10 cellular contexts compared by ENCODE assay signal in genomic region chr3:13932578-13933295, GRCh38. TPM values are rescaled to one million over a fixed set of nuclear protein-coding genes. Genes with fewer than 3 reads are reported as not detected.
A peak's percentile ranks its signal among the peaks of the same experiment; 100 is the strongest.
DNase-seq lines count a peak whose midpoint lies in the region; ATAC-seq and TF ChIP-seq lines count a peak whose summit lies in the region.
"Had no signal": no experiment of that assay in that cellular context is flagged by ENCODE, and none has a peak within 500 bp of the region (broad histone marks: within the 10 kb centered on the region; RNA-seq: fewer than 3 reads in every experiment).

No MANE protein-coding gene starts in this region.

- in situ Hi-C loops in ACHN (cut with HindIII; ENCODE audit: low pct_ligation_motif_present, low pct_unique_long_range_greater_than_20kb, low sequenced_read_pairs): no loop called here

- TF ChIP-seq CTCF in SK-N-SH (IDR thresholded peaks at IDR 0.05): no peak

- H3K4me1 ChIP-seq in SK-N-SH (ENCODE audit: control insufficient read depth in 1 of 2, insufficient read depth in 2 of 2, low read depth in 1 of 2, low read length in 1 of 2): peaks cover 0 to 4% of the 10 kb centered on the region in 2 experiments; a peak in 1 of 4 replicates

- H4K20me1 ChIP-seq in SK-N-SH (ENCODE audit: insufficient read depth): no peaks in the 10 kb centered on the region

- no peaks in the 10 kb centered on the region for H3K9me3 ChIP-seq in SK-N-SH

- no peaks in the 10 kb centered on the region for H3K79me2 ChIP-seq in SK-N-SH (ENCODE audit: insufficient read depth)

- H3F3A ChIP-seq in SK-N-SH (replicated peaks; ENCODE audit: insufficient read depth): no peaks in the 10 kb centered on the region

- no peak overlapping the region for H3K9ac ChIP-seq in SK-N-SH

- no peak overlapping the region for H2AFZ ChIP-seq in SK-N-SH (ENCODE audit: low read depth)

- DNase-seq in SK-N-SH (peak; percentile 49), iris pigment epithelial cell (ENCODE audit: low read depth) (peak; percentile 1), Kasumi-1 (lab: John Stamatoyannopoulos, UW) (no peak), NCI-H524 (lab: John Stamatoyannopoulos, UW) (no peak), ACHN (no peak)
- peak; percentile 42 for DNase-seq in activated naive CD8-positive, alpha-beta T cell treated with anti-CD3 and anti-CD28 coated beads, Interleukin-2, amount 10 ng/mL, durations not matched to agents 7 days and 5 days
- peak; percentile 17 to 19 for DNase-seq in stimulated activated naive CD8-positive, alpha-beta T cell treated with anti-CD3 and anti-CD28 coated beads, Interleukin-15, amount 100 ng/mL, for 72 hours
- DNase-seq: 8988T, cortex of kidney had no signal

- POLR2A ChIA-PET in SK-N-SH (lab: Yijun Ruan, JAX): no interaction called here
- POLR2A ChIA-PET in activated naive CD8-positive, alpha-beta T cell treated with anti-CD3 and anti-CD28 coated beads, Interleukin-2, amount 10 ng/mL, durations not matched to agents 7 days and 5 days (lab: Charles Lee): no interaction called here

- ATAC-seq in SK-N-SH treated with all-trans-retinoic acid at 6 μM for 48 hours: no peak
- peak; percentile 52 for ATAC-seq in activated naive CD8-positive, alpha-beta T cell treated with anti-CD3 and anti-CD28 coated beads, Interleukin-2, amount 10 ng/mL, durations not matched to agents 7 days and 5 days (ENCODE audit: low read depth)
- ATAC-seq in stimulated activated naive CD8-positive, alpha-beta T cell treated with anti-CD3 and anti-CD28 coated beads, Interleukin-15, amount 100 ng/mL, for 72 hours: peak; percentile 62

- peak overlapping the region in 1 of 2 experiments; percentile 15; a peak in 1 of 4 replicates for H3K4me3 ChIP-seq in SK-N-SH (ENCODE audit: low read depth in 2 of 2, low read length in 1 of 2)

- TF ChIP-seq EP300 in SK-N-SH (IDR thresholded peaks at IDR 0.05; ENCODE audit: borderline replicate concordance in 1 of 2, low read depth in 1 of 2, low read length in 1 of 2): no peak

- TF ChIP-seq RAD21 in SK-N-SH (IDR thresholded peaks at IDR 0.05; ENCODE audit: low read length): no peak

- H3K4me1 Mint-ChIP-seq in activated naive CD8-positive, alpha-beta T cell treated with anti-CD3 and anti-CD28 coated beads, Interleukin-2, amount 10 ng/mL, durations not matched to agents 7 days and 5 days: peaks cover 4% of the 10 kb centered on the region
- H3K4me1 Mint-ChIP-seq in stimulated activated naive CD8-positive, alpha-beta T cell treated with anti-CD3 and anti-CD28 coated beads, Interleukin-15, amount 100 ng/mL, for 72 hours: peaks cover 4% of the 10 kb centered on the region

- no peaks in the 10 kb centered on the region for H3K36me3 ChIP-seq in SK-N-SH (replicated peaks in 1 of 2; ENCODE audit: control insufficient read depth in 1 of 2, insufficient read depth in 2 of 2, low read length in 1 of 2)

- no peaks in the 10 kb centered on the region for H3K27me3 ChIP-seq in SK-N-SH (ENCODE audit: insufficient read depth)

- H3K27me3 Mint-ChIP-seq in activated naive CD8-positive, alpha-beta T cell treated with anti-CD3 and anti-CD28 coated beads, Interleukin-2, amount 10 ng/mL, durations not matched to agents 7 days and 5 days: peaks cover 9% of the 10 kb centered on the region
- H3K27me3 Mint-ChIP-seq in stimulated activated naive CD8-positive, alpha-beta T cell treated with anti-CD3 and anti-CD28 coated beads, Interleukin-15, amount 100 ng/mL, for 72 hours: peaks cover 39% of the 10 kb centered on the region

- no peaks in the 10 kb centered on the region for H3K36me3 Mint-ChIP-seq in activated naive CD8-positive, alpha-beta T cell treated with anti-CD3 and anti-CD28 coated beads, Interleukin-2, amount 10 ng/mL, durations not matched to agents 7 days and 5 days

- WGBS in SK-N-SH (ENCODE audit: low lambda C conversion rate): 48% methylated on average over 27 of the region's 70 CpGs

- no peaks in the 10 kb centered on the region for H3K9me2 ChIP-seq in SK-N-SH

- no peak overlapping the region for H3K27ac ChIP-seq in SK-N-SH (ENCODE audit: low read depth in 2 of 2, low read length in 1 of 2)

- peaks cover 11% of the 10 kb centered on the region for H3K9me3 Mint-ChIP-seq in activated naive CD8-positive, alpha-beta T cell treated with anti-CD3 and anti-CD28 coated beads, Interleukin-2, amount 10 ng/mL, durations not matched to agents 7 days and 5 days
- peaks cover 16 to 25% of the 10 kb centered on the region in 2 donors for H3K9me3 Mint-ChIP-seq in stimulated activated naive CD8-positive, alpha-beta T cell treated with anti-CD3 and anti-CD28 coated beads, Interleukin-15, amount 100 ng/mL, for 72 hours

- H3K4me3 Mint-ChIP-seq in activated naive CD8-positive, alpha-beta T cell treated with anti-CD3 and anti-CD28 coated beads, Interleukin-2, amount 10 ng/mL, durations not matched to agents 7 days and 5 days: peak overlapping the region; percentile 69
- peak overlapping the region; percentile 81 to 85 for H3K4me3 Mint-ChIP-seq in stimulated activated naive CD8-positive, alpha-beta T cell treated with anti-CD3 and anti-CD28 coated beads, Interleukin-15, amount 100 ng/mL, for 72 hours

- CTCF ChIA-PET in SK-N-SH (lab: Yijun Ruan, JAX): interaction anchor here (1.0 kb wide), 1 partner anchor 16 kb away, joined by 3 read pairs; no protein-coding TSS in a partner anchor

- no peak overlapping the region for H3K4me2 ChIP-seq in SK-N-SH

- H3K27ac Mint-ChIP-seq in activated naive CD8-positive, alpha-beta T cell treated with anti-CD3 and anti-CD28 coated beads, Interleukin-2, amount 10 ng/mL, durations not matched to agents 7 days and 5 days: peak overlapping the region; percentile 54
- peak overlapping the region; percentile 24 to 92 for H3K27ac Mint-ChIP-seq in stimulated activated naive CD8-positive, alpha-beta T cell treated with anti-CD3 and anti-CD28 coated beads, Interleukin-15, amount 100 ng/mL, for 72 hours

TF ChIP-seq in SK-N-SH, 30 proteins besides CTCF, POLR2A, EP300 and RAD21:
- TF ChIP-seq CHD2 (IDR thresholded peaks at IDR 0.05; ENCODE audit: low read length, partially characterized antibody) (no peak), MXI1 (IDR thresholded peaks at IDR 0.05; ENCODE audit: low read depth, low read length) (no peak), TAF1 (IDR thresholded peaks at IDR 0.05; ENCODE audit: borderline replicate concordance, low read depth, low read length) (no peak), MEF2A (IDR thresholded peaks at IDR 0.05; ENCODE audit: borderline replicate concordance, low read depth) (no peak), JUND (IDR thresholded peaks at IDR 0.05) (no peak), TCF12 (IDR thresholded peaks at IDR 0.05) (no peak), NRF1 (IDR thresholded peaks at IDR 0.05; ENCODE audit: low read depth, low read length) (no peak), RFX5 (IDR thresholded peaks at IDR 0.05; ENCODE audit: low read length) (no peak)
- TF ChIP-seq, protein P1, sequence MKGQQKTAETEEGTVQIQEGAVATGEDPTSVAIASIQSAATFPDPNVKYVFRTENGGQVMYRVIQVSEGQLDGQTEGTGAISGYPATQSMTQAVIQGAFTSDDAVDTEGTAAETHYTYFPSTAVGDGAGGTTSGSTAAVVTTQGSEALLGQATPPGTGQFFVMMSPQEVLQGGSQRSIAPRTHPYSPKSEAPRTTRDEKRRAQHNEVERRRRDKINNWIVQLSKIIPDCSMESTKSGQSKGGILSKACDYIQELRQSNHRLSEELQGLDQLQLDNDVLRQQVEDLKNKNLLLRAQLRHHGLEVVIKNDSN (IDR thresholded peaks at IDR 0.05; ENCODE audit: borderline replicate concordance, low read depth): no peak

TF ChIP-seq in SK-N-SH treated with all-trans-retinoic acid at 6 μM for 48 hours, 23 proteins besides CTCF, POLR2A, EP300 and RAD21:
- no peak for TF ChIP-seq CSRNP3 (CRISPR knock-in tag; IDR thresholded peaks at IDR 0.05)
- TF ChIP-seq BACH2 (CRISPR knock-in tag; IDR thresholded peaks at IDR 0.05; ENCODE audit: borderline replicate concordance): no peak
- TF ChIP-seq OSR1 (CRISPR knock-in tag; IDR thresholded peaks at IDR 0.05): no peak
- TF ChIP-seq PPARA (CRISPR knock-in tag; IDR thresholded peaks at IDR 0.05; ENCODE audit: borderline replicate concordance): no peak
- no peak for TF ChIP-seq ARNTL (CRISPR knock-in tag; IDR thresholded peaks at IDR 0.05; ENCODE audit: borderline replicate concordance, low read depth)
- TF ChIP-seq ISL1 (CRISPR knock-in tag; IDR thresholded peaks at IDR 0.05): no peak
TF ChIP-seq in SK-N-SH treated with all-trans-retinoic acid at 6 μM for 48 hours: peak in this region for 0.

RNA-seq across cellular contexts. Expression of gene WNT7A, which starts 52.9 kb away (rescaled TPM):
- not detected in 2 replicates for polyA plus RNA-seq in SK-N-SH (2012; rRNA removed)
- not detected in 2 replicates for polyA plus RNA-seq in SK-N-SH (2012; cell fraction: cytosol; rRNA removed)
- not detected in 2 replicates for polyA plus RNA-seq in SK-N-SH (2012; cell fraction: nucleus; rRNA removed)
- 1 to 10 TPM; 1.5 TPM for total RNA-seq in activated naive CD8-positive, alpha-beta T cell treated with anti-CD3 and anti-CD28 coated beads, Interleukin-2, amount 10 ng/mL, durations not matched to agents 7 days and 5 days

Comparison
In these comparisons a context has a peak if more than half of its experiments do, and no peak if none do; other contexts are left out.
1. DNase-seq: peak in SK-N-SH (single experiment), activated naive CD8-positive, alpha-beta T cell treated with anti-CD3 and anti-CD28 coated beads, Interleukin-2, amount 10 ng/mL, durations not matched to agents 7 days and 5 days (single experiment), iris pigment epithelial cell (single experiment) and stimulated activated naive CD8-positive, alpha-beta T cell treated with anti-CD3 and anti-CD28 coated beads, Interleukin-15, amount 100 ng/mL, for 72 hours (2 of 2); none in Kasumi-1 (0 of 2), NCI-H524 (0 of 2) and ACHN (single experiment).